1 cellular context compared by ENCODE assay signal in genomic region chr14:59483819-59484610, GRCh38.
TF ChIP-seq lines count a peak whose summit lies in the region.

A gene with protein sequence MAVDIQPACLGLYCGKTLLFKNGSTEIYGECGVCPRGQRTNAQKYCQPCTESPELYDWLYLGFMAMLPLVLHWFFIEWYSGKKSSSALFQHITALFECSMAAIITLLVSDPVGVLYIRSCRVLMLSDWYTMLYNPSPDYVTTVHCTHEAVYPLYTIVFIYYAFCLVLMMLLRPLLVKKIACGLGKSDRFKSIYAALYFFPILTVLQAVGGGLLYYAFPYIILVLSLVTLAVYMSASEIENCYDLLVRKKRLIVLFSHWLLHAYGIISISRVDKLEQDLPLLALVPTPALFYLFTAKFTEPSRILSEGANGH (plus strand): TSS chr14:59484517. CDS start chr14:59484590, 73 bp downstream.
TSS of gene L3HYPDH (minus strand) at chr14:59484408. CDS start at chr14:59484316, 92 bp downstream.

TF ChIP-seq in HepG2, 621 proteins besides CTCF, POLR2A, EP300 and RAD21 (continued from another document):
- TF ChIP-seq NFAT5 (CRISPR knock-in tag; IDR thresholded peaks at IDR 0.05), result peak; percentile 94
- TF ChIP-seq ZNF343 (CRISPR knock-in tag; IDR thresholded peaks at IDR 0.05), result peak; percentile 94
- TF ChIP-seq ZFX (CRISPR knock-in tag; IDR thresholded peaks at IDR 0.05; ENCODE audit: low read depth), result peak; percentile 99
- TF ChIP-seq ZNF556 (CRISPR knock-in tag; IDR thresholded peaks at IDR 0.05; ENCODE audit: borderline replicate concordance), result peak; percentile 83; the same call in 1 of the 2 replicates
- TF ChIP-seq, protein P1, sequence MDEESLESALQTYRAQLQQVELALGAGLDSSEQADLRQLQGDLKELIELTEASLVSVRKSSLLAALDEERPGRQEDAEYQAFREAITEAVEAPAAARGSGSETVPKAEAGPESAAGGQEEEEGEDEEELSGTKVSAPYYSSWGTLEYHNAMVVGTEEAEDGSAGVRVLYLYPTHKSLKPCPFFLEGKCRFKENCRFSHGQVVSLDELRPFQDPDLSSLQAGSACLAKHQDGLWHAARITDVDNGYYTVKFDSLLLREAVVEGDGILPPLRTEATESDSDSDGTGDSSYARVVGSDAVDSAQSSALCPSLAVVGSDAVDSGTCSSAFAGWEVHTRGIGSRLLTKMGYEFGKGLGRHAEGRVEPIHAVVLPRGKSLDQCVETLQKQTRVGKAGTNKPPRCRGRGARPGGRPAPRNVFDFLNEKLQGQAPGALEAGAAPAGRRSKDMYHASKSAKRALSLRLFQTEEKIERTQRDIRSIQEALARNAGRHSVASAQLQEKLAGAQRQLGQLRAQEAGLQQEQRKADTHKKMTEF (CRISPR knock-in tag; IDR thresholded peaks at IDR 0.05), result peak; percentile 92
- peak; percentile 56 for TF ChIP-seq CCAR2 (optimal IDR thresholded peaks at IDR 0.05; ENCODE audit: low read depth, low read length)
- peak; percentile 89 for TF ChIP-seq ZBTB8A (CRISPR knock-in tag; IDR thresholded peaks at IDR 0.05; ENCODE audit: borderline replicate concordance, low read depth)
- TF ChIP-seq U2AF1 (optimal IDR thresholded peaks at IDR 0.05; ENCODE audit: low read depth, low read length), result no peak
- peak; percentile 78; the same call in 1 of the 2 replicates for TF ChIP-seq ZSCAN20 (CRISPR knock-in tag; IDR thresholded peaks at IDR 0.05; ENCODE audit: borderline replicate concordance)
- no peak; the same call in none of the 2 replicates for TF ChIP-seq ZSCAN9 (CRISPR knock-in tag; IDR thresholded peaks at IDR 0.05; ENCODE audit: borderline replicate concordance)
- no peak for TF ChIP-seq ZBTB21 (CRISPR knock-in tag; IDR thresholded peaks at IDR 0.05)
- TF ChIP-seq HOMEZ (CRISPR knock-in tag; IDR thresholded peaks at IDR 0.05; ENCODE audit: low read depth), result peak; percentile 9; the same call in 1 of the 2 replicates
- TF ChIP-seq ZNF207 (IDR thresholded peaks at IDR 0.05; ENCODE audit: borderline replicate concordance), result no peak
- peak; percentile 68; the same call in 1 of the 2 replicates for TF ChIP-seq MTF2 (CRISPR knock-in tag; IDR thresholded peaks at IDR 0.05; ENCODE audit: borderline replicate concordance)
